ENCODE assay signal across 8 cellular contexts in the genomic region with DNA sequence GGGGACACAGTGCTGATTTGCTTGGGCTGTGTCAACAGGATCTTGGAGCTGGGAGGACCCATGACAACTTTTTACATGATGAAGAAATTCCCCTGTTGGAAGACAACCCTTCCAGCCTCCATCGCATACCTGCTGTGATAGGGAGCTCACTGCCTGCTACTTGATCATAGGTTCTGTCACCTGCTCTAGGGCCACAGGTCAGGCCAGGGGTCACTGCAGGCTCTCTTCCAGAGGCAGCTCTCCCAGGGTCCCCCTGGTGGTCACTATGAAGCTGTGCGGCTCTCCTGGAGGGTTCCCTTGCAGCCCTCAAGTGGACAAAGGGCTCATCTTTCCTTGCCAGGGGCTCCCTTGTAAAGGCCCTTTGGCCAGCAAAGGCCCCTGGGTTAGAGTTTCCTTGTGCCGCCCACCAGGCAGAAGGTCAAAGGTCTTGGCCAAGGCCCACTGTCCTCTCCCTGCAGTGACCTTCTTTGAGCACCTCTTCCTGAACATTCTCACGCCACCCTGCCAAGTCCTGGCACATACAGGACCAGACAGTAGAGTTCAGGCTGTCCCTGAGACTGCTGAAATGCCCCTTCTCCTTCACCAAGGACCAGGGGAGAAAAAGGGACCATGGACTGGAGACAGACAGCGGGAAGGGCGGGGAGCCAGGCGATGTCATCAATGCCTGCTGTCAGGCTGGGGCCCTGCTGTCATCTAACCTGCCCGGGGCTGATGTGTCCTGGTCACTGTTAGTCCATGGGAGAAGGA.
DNase-seq lines count a peak whose midpoint lies in the region; ATAC-seq and TF ChIP-seq lines count a peak whose summit lies in the region.

No MANE protein-coding gene starts in this region.

- DNase-seq in AG04449 (ENCODE audit: low read depth, low spot score) = no peak
- DNase-seq in KBM-7 = peak; percentile 29
- peak; percentile 72 for DNase-seq in hepatic stellate cell (ENCODE audit: low spot score)
- peak; percentile 14 to 18 for DNase-seq in stimulated activated naive CD8-positive, alpha-beta T cell treated with anti-CD3 and anti-CD28 coated beads, Interleukin-15, amount 100 ng/mL, for 72 hours
- no peak for DNase-seq in activated gamma-delta T cell treated with Interleukin-2 at 50 U/mL for 16 hours

- H3K27me3 Mint-ChIP-seq in activated T-helper 17 cell treated with anti-CD3 and anti-CD28 coated beads, Interleukin-2, amount 50 U/mL, for 72 hours = peaks cover 4% of the 10 kb centered on the region
- peaks cover 11% of the 10 kb centered on the region for H3K27me3 Mint-ChIP-seq in stimulated activated naive CD8-positive, alpha-beta T cell treated with anti-CD3 and anti-CD28 coated beads, Interleukin-15, amount 100 ng/mL, for 72 hours

- H3K4me3 ChIP-seq in AG04449 (ENCODE audit: low read depth, low read length) = no peak overlapping the region

- no peaks in the 10 kb centered on the region for H3K36me3 Mint-ChIP-seq in activated T-helper 17 cell treated with anti-CD3 and anti-CD28 coated beads, Interleukin-2, amount 50 U/mL, for 72 hours (ENCODE audit: low read depth)

- peak; percentile 40 for ATAC-seq in activated T-helper 17 cell treated with anti-CD3 and anti-CD28 coated beads, Interleukin-2, amount 50 U/mL, for 72 hours (replicated peaks)
- ATAC-seq in stimulated activated naive CD8-positive, alpha-beta T cell treated with anti-CD3 and anti-CD28 coated beads, Interleukin-15, amount 100 ng/mL, for 72 hours = peak; percentile 44
- ATAC-seq in GM18502 (IDR thresholded peaks at IDR 0.05; ENCODE audit: poor library complexity, unreplicated experiment) = no peak

- in situ Hi-C loops in KBM-7 (cut with MboI; ENCODE audit: low pct_unique_long_range_greater_than_20kb, low sequenced_read_pairs) = no loop called here

- no peak overlapping the region for H3K4me3 Mint-ChIP-seq in activated T-helper 17 cell treated with anti-CD3 and anti-CD28 coated beads, Interleukin-2, amount 50 U/mL, for 72 hours
- no peak overlapping the region for H3K4me3 Mint-ChIP-seq in stimulated activated naive CD8-positive, alpha-beta T cell treated with anti-CD3 and anti-CD28 coated beads, Interleukin-15, amount 100 ng/mL, for 72 hours

- no peaks in the 10 kb centered on the region for H3K4me1 Mint-ChIP-seq in activated T-helper 17 cell treated with anti-CD3 and anti-CD28 coated beads, Interleukin-2, amount 50 U/mL, for 72 hours
- H3K4me1 Mint-ChIP-seq in stimulated activated naive CD8-positive, alpha-beta T cell treated with anti-CD3 and anti-CD28 coated beads, Interleukin-15, amount 100 ng/mL, for 72 hours = no peaks in the 10 kb centered on the region

- POLR2A ChIA-PET in AG04449 (lab: Yijun Ruan, JAX) = no interaction called here

- CTCF ChIA-PET in AG04449 (lab: Yijun Ruan, JAX) = interaction anchor here (0.7 to 15.8 kb wide), 59 partner anchors 13 to 947 kb away, joined by 3 to 322 read pairs (median 4); no protein-coding TSS in a partner anchor

- no peaks in the 10 kb centered on the region for H3K9me3 Mint-ChIP-seq in activated T-helper 17 cell treated with anti-CD3 and anti-CD28 coated beads, Interleukin-2, amount 50 U/mL, for 72 hours
- no peaks in the 10 kb centered on the region for H3K9me3 Mint-ChIP-seq in stimulated activated naive CD8-positive, alpha-beta T cell treated with anti-CD3 and anti-CD28 coated beads, Interleukin-15, amount 100 ng/mL, for 72 hours

- H3K27ac Mint-ChIP-seq in activated T-helper 17 cell treated with anti-CD3 and anti-CD28 coated beads, Interleukin-2, amount 50 U/mL, for 72 hours = no peak overlapping the region
- H3K27ac Mint-ChIP-seq in stimulated activated naive CD8-positive, alpha-beta T cell treated with anti-CD3 and anti-CD28 coated beads, Interleukin-15, amount 100 ng/mL, for 72 hours = no peak overlapping the region

- peak; percentile 81 for TF ChIP-seq CTCF in AG04449 (IDR thresholded peaks at IDR 0.05; ENCODE audit: insufficient read depth, low read length, missing control alignments)
- TF ChIP-seq CTCF in GM12872 (IDR thresholded peaks at IDR 0.05; ENCODE audit: insufficient read depth, low read depth, low read length) = peak; percentile 81

Comparison
In these comparisons a context has a peak if more than half of its experiments do, and no peak if none do; other contexts are left out.
1. DNase-seq: peak in KBM-7 (single experiment), hepatic stellate cell (single experiment) and stimulated activated naive CD8-positive, alpha-beta T cell treated with anti-CD3 and anti-CD28 coated beads, Interleukin-15, amount 100 ng/mL, for 72 hours (2 of 2); none in AG04449 (single experiment) and activated gamma-delta T cell treated with Interleukin-2 at 50 U/mL for 16 hours (single experiment).